In genomic region chr10:75294518-75294865, GRCh38 we compare ENCODE assay signal across 8 cellular contexts. TPM values are rescaled to one million over a fixed set of nuclear protein-coding genes. Genes with fewer than 3 reads are reported as not detected.
DNase-seq lines count a peak whose midpoint lies in the region; ATAC-seq, FAIRE-seq and TF ChIP-seq lines count a peak whose summit lies in the region.

No MANE protein-coding gene starts in this region.

- peaks cover 15% of the 10 kb centered on the region for H3K9me3 Mint-ChIP-seq in astrocyte (ENCODE audit: unreplicated experiment)

- FAIRE-seq in astrocyte (lab: Jason Lieb, UNC) = no peak

- H3K79me2 ChIP-seq in astrocyte (ENCODE audit: insufficient read depth, low read length) = no peaks in the 10 kb centered on the region

- TF ChIP-seq CTCF in astrocyte (IDR thresholded peaks at IDR 0.05; ENCODE audit: insufficient read depth, low read depth, low read length) = no peak
- no peak for TF ChIP-seq CTCF in tibial artery (IDR thresholded peaks at IDR 0.05)

- peak overlapping the region; percentile 87 for H3K9ac ChIP-seq in astrocyte (ENCODE audit: low read length)

- intact Hi-C loops in tibial artery (cut with DNase I; ENCODE audit: low total_unique reads) = no loop called here

- peaks cover 16% of the 10 kb centered on the region for H3K27me3 Mint-ChIP-seq in astrocyte (ENCODE audit: low read depth, unreplicated experiment)

- no peaks in the 10 kb centered on the region for H3K36me3 ChIP-seq in astrocyte (ENCODE audit: insufficient read depth, low read length)
- H3K36me3 ChIP-seq in tibial artery = no peaks in the 10 kb centered on the region

- peak overlapping the region; percentile 88 for H3K4me2 ChIP-seq in astrocyte (ENCODE audit: low read length)

- peak overlapping the region; percentile 60 for H3K27ac Mint-ChIP-seq in astrocyte (ENCODE audit: unreplicated experiment)

- H3K4me3 Mint-ChIP-seq in astrocyte (ENCODE audit: unreplicated experiment) = peak overlapping the region; percentile 64

- ATAC-seq in GM19328 (IDR thresholded peaks at IDR 0.05; ENCODE audit: unreplicated experiment) = no peak

- H3K27me3 ChIP-seq in astrocyte (ENCODE audit: insufficient read depth, low read length) (peaks cover 8% of the 10 kb centered on the region), tibial artery (no peaks in the 10 kb centered on the region)

- no peaks in the 10 kb centered on the region for H4K20me1 ChIP-seq in astrocyte (ENCODE audit: insufficient read depth, low read length)

- peaks cover 7% of the 10 kb centered on the region for H3K9me3 ChIP-seq in astrocyte (ENCODE audit: insufficient read depth, low read depth, low read length)
- H3K9me3 ChIP-seq in tibial artery = no peaks in the 10 kb centered on the region

- H3K4me1 ChIP-seq in astrocyte (ENCODE audit: insufficient read depth, low read length) (peaks cover 15% of the 10 kb centered on the region), tibial artery (peaks cover 0 to 25% (median 16%) of the 10 kb centered on the region in 4 donors)

- peak; percentile 3 for DNase-seq in activated naive CD4-positive, alpha-beta T cell treated with Interleukin-2 at 50 U/mL for 16 hours
- DNase-seq in activated naive CD4-positive, alpha-beta T cell treated with anti-CD3 and anti-CD28 coated beads, Interleukin-2, amount 50 U/mL, for 16 hours = no peak
- DNase-seq in astrocyte (ENCODE audit: low read depth) (no peak), kidney tubule cell (ENCODE audit: low spot score) (peak; percentile 41), tibial artery (peak in 1 of 2 donors; percentile 77), amniotic stem cell (lab: John Stamatoyannopoulos, UW) (no peak)
- no peak for DNase-seq in stimulated activated CD4-positive, alpha-beta T cell treated with anti-CD3 and anti-CD28 coated beads, Interleukin-12 subunit alpha, Interleukin-12 subunit beta, amount 100 ng/mL, for 4 hours

- peak overlapping the region; percentile 60 for H3K4me3 ChIP-seq in astrocyte (ENCODE audit: insufficient read depth, low read depth, low read length)
- H3K4me3 ChIP-seq in tibial artery = peak overlapping the region; percentile 64 to 68

- H3K27ac ChIP-seq in astrocyte (ENCODE audit: low read depth, low read length) = peak overlapping the region; percentile 79
- H3K27ac ChIP-seq in tibial artery = peak overlapping the region; percentile 89 to 91

- H3K36me3 Mint-ChIP-seq in astrocyte (ENCODE audit: low read depth, unreplicated experiment) = peaks cover 6% of the 10 kb centered on the region

- peak overlapping the region; percentile 64 for H2AFZ ChIP-seq in astrocyte (ENCODE audit: low read depth, low read length)

- peaks cover 5% of the 10 kb centered on the region for H3K4me1 Mint-ChIP-seq in astrocyte (ENCODE audit: low read depth, unreplicated experiment)

RNA-seq across cellular contexts. Expression of gene COMTD1, which starts 58.7 kb away (rescaled TPM):
- total RNA-seq in astrocyte = 17.1 and 18.3 TPM in 2 replicates

Comparison
In these comparisons a context has a peak if more than half of its experiments do, and no peak if none do; other contexts are left out.
1. DNase-seq: peak in activated naive CD4-positive, alpha-beta T cell treated with Interleukin-2 at 50 U/mL for 16 hours (single experiment) and kidney tubule cell (single experiment); none in activated naive CD4-positive, alpha-beta T cell treated with anti-CD3 and anti-CD28 coated beads, Interleukin-2, amount 50 U/mL, for 16 hours (single experiment), astrocyte (single experiment), stimulated activated CD4-positive, alpha-beta T cell treated with anti-CD3 and anti-CD28 coated beads, Interleukin-12 subunit alpha, Interleukin-12 subunit beta, amount 100 ng/mL, for 4 hours (single experiment) and amniotic stem cell (single experiment).